In genomic region chr10:71262027-71262426, GRCh38 we compare ENCODE assay signal across 1 cellular context.
TF ChIP-seq lines count a peak whose summit lies in the region.

No MANE protein-coding gene starts in this region.

TF ChIP-seq in GM23338, 12 proteins besides CTCF, POLR2A, EP300 and RAD21:
- no peak for TF ChIP-seq ZNF462 (CRISPR knock-in tag; IDR thresholded peaks at IDR 0.05)
- no peak for TF ChIP-seq EZH2 (IDR thresholded peaks at IDR 0.05; ENCODE audit: low read depth, unreplicated experiment)
- TF ChIP-seq REST (IDR thresholded peaks at IDR 0.05; ENCODE audit: unreplicated experiment): no peak
- TF ChIP-seq ETS1 (IDR thresholded peaks at IDR 0.05): no peak
- TF ChIP-seq CREB1 (CRISPR knock-in tag; IDR thresholded peaks at IDR 0.05; ENCODE audit: low read depth): no peak
- no peak for TF ChIP-seq EZH2phosphoT487 (IDR thresholded peaks at IDR 0.05; ENCODE audit: unreplicated experiment)
- no peak for TF ChIP-seq ZNF114 (CRISPR knock-in tag; IDR thresholded peaks at IDR 0.05)
- no peak for TF ChIP-seq NANOG (IDR thresholded peaks at IDR 0.05; ENCODE audit: borderline replicate concordance)
- no peak for TF ChIP-seq JUNB (IDR thresholded peaks at IDR 0.05; ENCODE audit: unreplicated experiment)
- TF ChIP-seq STAT1 (IDR thresholded peaks at IDR 0.05; ENCODE audit: unreplicated experiment): no peak
- TF ChIP-seq ZNF331 (CRISPR knock-in tag; IDR thresholded peaks at IDR 0.05; ENCODE audit: low read depth): no peak
- TF ChIP-seq POLR2AphosphoS5 (IDR thresholded peaks at IDR 0.05; ENCODE audit: low read depth): no peak
